In the genomic region with DNA sequence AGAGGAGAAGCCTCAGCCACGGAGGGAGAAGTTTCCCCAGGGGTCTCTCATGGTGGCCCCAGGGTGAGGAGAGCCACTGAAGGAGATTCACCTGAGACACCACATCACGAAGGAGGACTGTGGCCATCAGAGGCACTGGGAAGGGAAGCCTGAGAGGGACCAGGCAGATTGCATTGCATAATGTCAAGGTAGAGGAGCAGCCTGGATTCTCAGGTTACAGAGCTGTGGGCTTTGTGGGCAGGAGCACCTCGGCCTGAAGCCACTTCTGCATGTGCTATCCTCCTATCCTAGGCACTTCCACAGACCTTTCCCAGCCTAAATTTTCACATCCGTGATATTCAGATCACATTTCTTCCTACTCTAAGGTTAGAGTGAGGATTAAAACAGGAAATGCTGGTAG, we compare ENCODE assay signal across 1 cellular context.
TF ChIP-seq lines count a peak whose summit lies in the region.

No MANE protein-coding gene starts in this region.

TF ChIP-seq in WTC11, 78 proteins besides CTCF, POLR2A, EP300 and RAD21 (continued from another document):
- TF ChIP-seq, protein P1, sequence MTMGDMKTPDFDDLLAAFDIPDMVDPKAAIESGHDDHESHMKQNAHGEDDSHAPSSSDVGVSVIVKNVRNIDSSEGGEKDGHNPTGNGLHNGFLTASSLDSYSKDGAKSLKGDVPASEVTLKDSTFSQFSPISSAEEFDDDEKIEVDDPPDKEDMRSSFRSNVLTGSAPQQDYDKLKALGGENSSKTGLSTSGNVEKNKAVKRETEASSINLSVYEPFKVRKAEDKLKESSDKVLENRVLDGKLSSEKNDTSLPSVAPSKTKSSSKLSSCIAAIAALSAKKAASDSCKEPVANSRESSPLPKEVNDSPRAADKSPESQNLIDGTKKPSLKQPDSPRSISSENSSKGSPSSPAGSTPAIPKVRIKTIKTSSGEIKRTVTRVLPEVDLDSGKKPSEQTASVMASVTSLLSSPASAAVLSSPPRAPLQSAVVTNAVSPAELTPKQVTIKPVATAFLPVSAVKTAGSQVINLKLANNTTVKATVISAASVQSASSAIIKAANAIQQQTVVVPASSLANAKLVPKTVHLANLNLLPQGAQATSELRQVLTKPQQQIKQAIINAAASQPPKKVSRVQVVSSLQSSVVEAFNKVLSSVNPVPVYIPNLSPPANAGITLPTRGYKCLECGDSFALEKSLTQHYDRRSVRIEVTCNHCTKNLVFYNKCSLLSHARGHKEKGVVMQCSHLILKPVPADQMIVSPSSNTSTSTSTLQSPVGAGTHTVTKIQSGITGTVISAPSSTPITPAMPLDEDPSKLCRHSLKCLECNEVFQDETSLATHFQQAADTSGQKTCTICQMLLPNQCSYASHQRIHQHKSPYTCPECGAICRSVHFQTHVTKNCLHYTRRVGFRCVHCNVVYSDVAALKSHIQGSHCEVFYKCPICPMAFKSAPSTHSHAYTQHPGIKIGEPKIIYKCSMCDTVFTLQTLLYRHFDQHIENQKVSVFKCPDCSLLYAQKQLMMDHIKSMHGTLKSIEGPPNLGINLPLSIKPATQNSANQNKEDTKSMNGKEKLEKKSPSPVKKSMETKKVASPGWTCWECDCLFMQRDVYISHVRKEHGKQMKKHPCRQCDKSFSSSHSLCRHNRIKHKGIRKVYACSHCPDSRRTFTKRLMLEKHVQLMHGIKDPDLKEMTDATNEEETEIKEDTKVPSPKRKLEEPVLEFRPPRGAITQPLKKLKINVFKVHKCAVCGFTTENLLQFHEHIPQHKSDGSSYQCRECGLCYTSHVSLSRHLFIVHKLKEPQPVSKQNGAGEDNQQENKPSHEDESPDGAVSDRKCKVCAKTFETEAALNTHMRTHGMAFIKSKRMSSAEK (CRISPR knock-in tag; IDR thresholded peaks at IDR 0.05; ENCODE audit: borderline replicate concordance) = no peak
- TF ChIP-seq, protein P2, sequence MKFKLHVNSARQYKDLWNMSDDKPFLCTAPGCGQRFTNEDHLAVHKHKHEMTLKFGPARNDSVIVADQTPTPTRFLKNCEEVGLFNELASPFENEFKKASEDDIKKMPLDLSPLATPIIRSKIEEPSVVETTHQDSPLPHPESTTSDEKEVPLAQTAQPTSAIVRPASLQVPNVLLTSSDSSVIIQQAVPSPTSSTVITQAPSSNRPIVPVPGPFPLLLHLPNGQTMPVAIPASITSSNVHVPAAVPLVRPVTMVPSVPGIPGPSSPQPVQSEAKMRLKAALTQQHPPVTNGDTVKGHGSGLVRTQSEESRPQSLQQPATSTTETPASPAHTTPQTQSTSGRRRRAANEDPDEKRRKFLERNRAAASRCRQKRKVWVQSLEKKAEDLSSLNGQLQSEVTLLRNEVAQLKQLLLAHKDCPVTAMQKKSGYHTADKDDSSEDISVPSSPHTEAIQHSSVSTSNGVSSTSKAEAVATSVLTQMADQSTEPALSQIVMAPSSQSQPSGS (CRISPR knock-in tag; IDR thresholded peaks at IDR 0.05; ENCODE audit: borderline replicate concordance, low read depth) = no peak
- TF ChIP-seq SOX15 (CRISPR knock-in tag; IDR thresholded peaks at IDR 0.05) (no peak), GRHL2 (CRISPR knock-in tag; IDR thresholded peaks at IDR 0.05; ENCODE audit: insufficient replicate concordance, severe bottlenecking) (no peak), ZNF121 (CRISPR knock-in tag; IDR thresholded peaks at IDR 0.05) (no peak), TEAD4 (CRISPR knock-in tag; IDR thresholded peaks at IDR 0.05) (no peak), TEAD1 (CRISPR knock-in tag; IDR thresholded peaks at IDR 0.05) (no peak), ELF4 (CRISPR knock-in tag; IDR thresholded peaks at IDR 0.05; ENCODE audit: low read depth) (no peak), NFYB (CRISPR knock-in tag; conservative IDR thresholded peaks at IDR 0.05; ENCODE audit: low read depth) (no peak), OVOL2 (CRISPR knock-in tag; IDR thresholded peaks at IDR 0.05; ENCODE audit: borderline replicate concordance) (no peak), CREB1 (CRISPR knock-in tag; IDR thresholded peaks at IDR 0.05) (no peak)
- TF ChIP-seq, protein P3, sequence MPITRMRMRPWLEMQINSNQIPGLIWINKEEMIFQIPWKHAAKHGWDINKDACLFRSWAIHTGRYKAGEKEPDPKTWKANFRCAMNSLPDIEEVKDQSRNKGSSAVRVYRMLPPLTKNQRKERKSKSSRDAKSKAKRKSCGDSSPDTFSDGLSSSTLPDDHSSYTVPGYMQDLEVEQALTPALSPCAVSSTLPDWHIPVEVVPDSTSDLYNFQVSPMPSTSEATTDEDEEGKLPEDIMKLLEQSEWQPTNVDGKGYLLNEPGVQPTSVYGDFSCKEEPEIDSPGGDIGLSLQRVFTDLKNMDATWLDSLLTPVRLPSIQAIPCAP (CRISPR knock-in tag; IDR thresholded peaks at IDR 0.05) = no peak
- TF ChIP-seq, protein P4, sequence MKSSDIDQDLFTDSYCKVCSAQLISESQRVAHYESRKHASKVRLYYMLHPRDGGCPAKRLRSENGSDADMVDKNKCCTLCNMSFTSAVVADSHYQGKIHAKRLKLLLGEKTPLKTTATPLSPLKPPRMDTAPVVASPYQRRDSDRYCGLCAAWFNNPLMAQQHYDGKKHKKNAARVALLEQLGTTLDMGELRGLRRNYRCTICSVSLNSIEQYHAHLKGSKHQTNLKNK (CRISPR knock-in tag; IDR thresholded peaks at IDR 0.05) = no peak
- TF ChIP-seq, protein P5, sequence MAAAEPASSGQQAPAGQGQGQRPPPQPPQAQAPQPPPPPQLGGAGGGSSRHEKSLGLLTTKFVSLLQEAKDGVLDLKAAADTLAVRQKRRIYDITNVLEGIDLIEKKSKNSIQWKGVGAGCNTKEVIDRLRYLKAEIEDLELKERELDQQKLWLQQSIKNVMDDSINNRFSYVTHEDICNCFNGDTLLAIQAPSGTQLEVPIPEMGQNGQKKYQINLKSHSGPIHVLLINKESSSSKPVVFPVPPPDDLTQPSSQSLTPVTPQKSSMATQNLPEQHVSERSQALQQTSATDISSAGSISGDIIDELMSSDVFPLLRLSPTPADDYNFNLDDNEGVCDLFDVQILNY (CRISPR knock-in tag; IDR thresholded peaks at IDR 0.05) = no peak
- TF ChIP-seq, protein P6, sequence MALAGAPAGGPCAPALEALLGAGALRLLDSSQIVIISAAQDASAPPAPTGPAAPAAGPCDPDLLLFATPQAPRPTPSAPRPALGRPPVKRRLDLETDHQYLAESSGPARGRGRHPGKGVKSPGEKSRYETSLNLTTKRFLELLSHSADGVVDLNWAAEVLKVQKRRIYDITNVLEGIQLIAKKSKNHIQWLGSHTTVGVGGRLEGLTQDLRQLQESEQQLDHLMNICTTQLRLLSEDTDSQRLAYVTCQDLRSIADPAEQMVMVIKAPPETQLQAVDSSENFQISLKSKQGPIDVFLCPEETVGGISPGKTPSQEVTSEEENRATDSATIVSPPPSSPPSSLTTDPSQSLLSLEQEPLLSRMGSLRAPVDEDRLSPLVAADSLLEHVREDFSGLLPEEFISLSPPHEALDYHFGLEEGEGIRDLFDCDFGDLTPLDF (CRISPR knock-in tag; IDR thresholded peaks at IDR 0.05) = no peak
